In genomic region chr19:13834308-13834790, GRCh38 we compare ENCODE assay signal across 2 cellular contexts.
TF ChIP-seq lines count a peak whose summit lies in the region.

No MANE protein-coding gene starts in this region.

TF ChIP-seq in A549, 52 proteins besides CTCF, POLR2A, EP300 and RAD21:
- TF ChIP-seq HOXB13 (CRISPR knock-in tag; IDR thresholded peaks at IDR 0.05; ENCODE audit: low read depth) = no peak
- no peak for TF ChIP-seq SREBF2 (IDR thresholded peaks at IDR 0.05)
- no peak for TF ChIP-seq NR3C1 (IDR thresholded peaks at IDR 0.05)
- no peak for TF ChIP-seq ZFP36 (IDR thresholded peaks at IDR 0.05; ENCODE audit: borderline replicate concordance, partially characterized antibody)
- no peak for TF ChIP-seq HEYL (CRISPR knock-in tag; IDR thresholded peaks at IDR 0.05)
- TF ChIP-seq E2F6 (IDR thresholded peaks at IDR 0.05; ENCODE audit: borderline replicate concordance, low read depth) = no peak
- TF ChIP-seq FOSL2 (IDR thresholded peaks at IDR 0.05) = no peak
- TF ChIP-seq FOSL2 (CRISPR knock-in tag; IDR thresholded peaks at IDR 0.05) = no peak
- no peak for TF ChIP-seq ATOH8 (CRISPR knock-in tag; IDR thresholded peaks at IDR 0.05; ENCODE audit: low read depth)
- TF ChIP-seq NFE2L2 (conservative IDR thresholded peaks at IDR 0.05; ENCODE audit: low read length) = no peak
- peak; percentile 28; the same call in 1 of the 2 replicates for TF ChIP-seq MAX (IDR thresholded peaks at IDR 0.05)
- peak; percentile 86; the same call in 1 of the 2 replicates for TF ChIP-seq HOXA7 (CRISPR knock-in tag; IDR thresholded peaks at IDR 0.05)
- TF ChIP-seq POLR2AphosphoS2 (conservative IDR thresholded peaks at IDR 0.05; ENCODE audit: low read length) = 0 out of 2 replicates have a peak, but pooled peaks have one; percentile 36
- TF ChIP-seq TFCP2L1 (CRISPR knock-in tag; IDR thresholded peaks at IDR 0.05) = no peak
- TF ChIP-seq ESRRA (IDR thresholded peaks at IDR 0.05; ENCODE audit: borderline replicate concordance, low read length) = peak; percentile 72; the same call in 1 of the 2 replicates

TF ChIP-seq in GM12878, 131 proteins besides CTCF, POLR2A, EP300 and RAD21:
- TF ChIP-seq POLR2AphosphoS5 (IDR thresholded peaks at IDR 0.05; ENCODE audit: low read length) (no peak), HDAC6 (IDR thresholded peaks at IDR 0.05; ENCODE audit: unreplicated experiment) (peak; percentile 4), E2F8 (IDR thresholded peaks at IDR 0.05; ENCODE audit: low read depth, partially characterized antibody) (no peak)
TF ChIP-seq in GM12878: peak in this region for 1.
